ENCODE assay signal across 2 cellular contexts in the genomic region with DNA sequence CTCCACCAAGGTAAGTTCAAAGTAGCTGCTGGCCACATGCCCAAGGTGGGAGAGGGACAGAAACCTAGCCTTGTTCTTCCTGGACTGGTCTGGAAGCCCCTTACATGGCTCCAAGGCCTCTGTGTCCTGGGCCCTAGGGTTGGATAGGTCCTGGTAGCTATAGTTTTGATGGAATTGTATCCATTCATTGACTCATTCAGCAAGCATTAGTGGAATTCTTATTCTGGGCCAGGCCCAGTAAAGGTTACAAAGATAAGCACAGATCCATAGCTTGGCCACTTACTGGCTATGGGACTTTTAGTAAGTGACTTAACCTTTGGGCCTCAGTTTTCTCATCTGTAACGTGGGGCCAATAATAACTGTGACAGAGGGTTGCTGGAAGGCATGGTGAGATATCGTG.
TF ChIP-seq lines count a peak whose summit lies in the region.

No MANE protein-coding gene starts in this region.

TF ChIP-seq in IMR-90, 13 proteins besides CTCF, POLR2A, EP300 and RAD21:
- TF ChIP-seq ELK1 (IDR thresholded peaks at IDR 0.05; ENCODE audit: borderline replicate concordance, low read depth, low read length) (no peak), FOS (IDR thresholded peaks at IDR 0.05; ENCODE audit: low read depth, low read length) (no peak), BHLHE40 (IDR thresholded peaks at IDR 0.05; ENCODE audit: low read depth, low read length) (no peak), MAZ (IDR thresholded peaks at IDR 0.05; ENCODE audit: borderline replicate concordance, low read depth, low read length) (no peak), SMC3 (IDR thresholded peaks at IDR 0.05; ENCODE audit: low read depth, low read length) (no peak), CHD1 (IDR thresholded peaks at IDR 0.05; ENCODE audit: low read depth, low read length) (no peak), RFX5 (IDR thresholded peaks at IDR 0.05; ENCODE audit: low read depth, low read length) (no peak), USF2 (IDR thresholded peaks at IDR 0.05; ENCODE audit: low read depth, low read length) (no peak), MXI1 (IDR thresholded peaks at IDR 0.05; ENCODE audit: borderline replicate concordance, low read depth, low read length) (no peak), NFE2L2 (IDR thresholded peaks at IDR 0.05; ENCODE audit: low read depth, low read length) (no peak), CEBPB (IDR thresholded peaks at IDR 0.05; ENCODE audit: low read depth, low read length) (no peak), RCOR1 (IDR thresholded peaks at IDR 0.05; ENCODE audit: insufficient replicate concordance, low read length) (no peak), MAFK (IDR thresholded peaks at IDR 0.05; ENCODE audit: low read depth, low read length) (no peak)

TF ChIP-seq in K562, 482 proteins besides CTCF, POLR2A, EP300 and RAD21:
- TF ChIP-seq RBM25 (IDR thresholded peaks at IDR 0.05; ENCODE audit: low read depth, low read length, severe bottlenecking) (peak; percentile 31), PHB2 (IDR thresholded peaks at IDR 0.05; ENCODE audit: low read depth) (no peak)
